ENCODE assay signal across 13 cellular contexts in the genomic region with DNA sequence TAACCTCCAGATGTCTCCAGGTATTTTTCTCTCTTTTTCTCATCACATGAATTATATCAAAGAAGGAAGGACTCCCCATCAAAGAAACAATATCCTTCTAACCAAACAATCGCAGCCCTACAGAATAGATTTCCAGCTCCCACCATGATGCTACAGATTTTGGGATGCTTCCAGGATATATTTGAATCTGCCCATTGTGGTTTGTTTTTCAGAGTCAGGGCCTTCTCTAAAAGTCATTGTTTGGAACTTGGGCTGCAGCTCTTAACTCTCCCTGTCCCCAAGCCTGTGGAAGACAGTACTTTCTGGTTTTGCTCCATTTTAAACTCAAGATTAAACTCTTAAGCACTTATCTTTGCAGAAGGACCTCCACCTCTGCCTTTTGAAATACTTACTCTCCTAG.
DNase-seq lines count a peak whose midpoint lies in the region; TF ChIP-seq lines count a peak whose summit lies in the region.
"Had no signal": no experiment of that assay in that cellular context is flagged by ENCODE, and none has a peak within 500 bp of the region (broad histone marks: within the 10 kb centered on the region; RNA-seq: fewer than 3 reads in every experiment).

No MANE protein-coding gene starts in this region.

- 75 to 85% methylated on average over 1 of the region's 1 CpG for WGBS in esophagus squamous epithelium, 2 donors

- intact Hi-C loops in esophagus squamous epithelium (cut with DNase I) = no loop called here

- H3K4me1 ChIP-seq in esophagus squamous epithelium = no peaks in the 10 kb centered on the region
- H3K4me1 ChIP-seq: A549 had no signal

- TF ChIP-seq POLR2A in esophagus squamous epithelium (IDR thresholded peaks at IDR 0.05) = no peak

- H3K27ac ChIP-seq in caudate nucleus (ENCODE audit: low read depth, low read length) (peak overlapping the region; percentile 77), temporal lobe (ENCODE audit: low read depth, low read length) (peak overlapping the region; percentile 91), esophagus squamous epithelium (no peak overlapping the region)
- H3K27ac ChIP-seq: A549, GM23248 had no signal

- POLR2A ChIA-PET in GM10248 (lab: Yijun Ruan, JAX) = no interaction called here

- H3K27me3 ChIP-seq in esophagus squamous epithelium = peaks cover 0 to 11% (median 0%) of the 10 kb centered on the region in 4 donors

- H3K36me3 ChIP-seq in esophagus squamous epithelium = no peaks in the 10 kb centered on the region

- no peak overlapping the region for H3K4me3 ChIP-seq in esophagus squamous epithelium
- H3K4me3 ChIP-seq: A549, GM23248 had no signal

- DNase-seq in caudate nucleus (lab: John Stamatoyannopoulos, UW) (peak in 20 of 61 donors; percentile 2 to 51 (median 13)), hippocampal formation (lab: John Stamatoyannopoulos, UW) (peak; percentile 5 to 92), middle frontal gyrus (ENCODE audit: extremely low spot score, low spot score) (peak; percentile 31), NCI-H1105 treated with DMSO at 0.1 percent for 48 hours (lab: John Stamatoyannopoulos, UW) (no peak), GM10248 (ENCODE audit: extremely low spot score) (no peak), NK-92 (lab: John Stamatoyannopoulos, UW; ENCODE audit: unreplicated experiment) (no peak), esophagus squamous epithelium (lab: John Stamatoyannopoulos, UW) (no peak)
- DNase-seq: CD8-positive, alpha-beta T cell; DMS53; GF-D8; GM23248 had no signal

- H3K9me3 ChIP-seq in esophagus squamous epithelium = no peaks in the 10 kb centered on the region
- H3K9me3 ChIP-seq: A549 had no signal

- CTCF ChIA-PET in GM10248 (lab: Yijun Ruan, JAX) = interaction anchor here (0.9 kb wide), 1 partner anchor 26 kb away, joined by 3 read pairs; no protein-coding TSS in a partner anchor

- no peak for TF ChIP-seq CTCF in GM10248 (IDR thresholded peaks at IDR 0.05; ENCODE audit: control extremely low read depth, extremely low read depth, low read depth, missing control alignments)
- no peak for TF ChIP-seq CTCF in esophagus squamous epithelium (IDR thresholded peaks at IDR 0.05)

Comparison
In these comparisons a context has a peak if more than half of its experiments do, and no peak if none do; other contexts are left out.
1. DNase-seq: peak in hippocampal formation (2 of 2) and middle frontal gyrus (single experiment); none in NCI-H1105 treated with DMSO at 0.1 percent for 48 hours (single experiment), GM10248 (single experiment), NK-92 (single experiment) and esophagus squamous epithelium (single experiment).
2. H3K27ac ChIP-seq: peak in caudate nucleus (single experiment) and temporal lobe (single experiment); none in esophagus squamous epithelium (0 of 4).